20 cellular contexts compared by ENCODE assay signal in genomic region chr6:166782541-166782940, GRCh38.
DNase-seq lines count a peak whose midpoint lies in the region; FAIRE-seq and TF ChIP-seq lines count a peak whose summit lies in the region.
"Had no signal": no experiment of that assay in that cellular context is flagged by ENCODE, and none has a peak within 500 bp of the region (broad histone marks: within the 10 kb centered on the region; RNA-seq: fewer than 3 reads in every experiment).

No MANE protein-coding gene starts in this region.

- no peak for FAIRE-seq in H54 (lab: Jason Lieb, UNC)
- FAIRE-seq: RCC 7860 had no signal

- no peaks in the 10 kb centered on the region for H3K9me3 Mint-ChIP-seq in osteocyte (ENCODE audit: unreplicated experiment)
- H3K9me3 Mint-ChIP-seq: CD4-positive, alpha-beta T cell had no signal

- no peak for TF ChIP-seq POLR2A in H54 (IDR thresholded peaks at IDR 0.05; ENCODE audit: low read depth, low read length)

- H3K36me3 Mint-ChIP-seq in osteocyte (ENCODE audit: unreplicated experiment), result no peaks in the 10 kb centered on the region

- H3K27ac Mint-ChIP-seq in osteocyte (ENCODE audit: unreplicated experiment), result no peak overlapping the region
- H3K27ac Mint-ChIP-seq: CD4-positive, alpha-beta T cell had no signal

- DNase-seq in G401 (ENCODE audit: low spot score) (peak; percentile 81), SHP77 treated with DMSO at 0.1 percent for 48 hours (lab: John Stamatoyannopoulos, UW) (peak; percentile 25), islet precursor cell (peak; percentile 38), osteocyte (ENCODE audit: extremely low spot score, unreplicated experiment) (peak; percentile 68), activated T-cell treated with anti-CD3 and anti-CD28 coated beads for 4 hours (no peak), 8988T (no peak), H54 (ENCODE audit: insufficient read length, low spot score) (no peak)
- DNase-seq: ACHN; CD4-positive, alpha-beta T cell; COR-L47; DMS79; GM23248; HCEC 1CT; MG63; NCI-H1417 treated with DMSO at 0.1 percent for 48 hours; NCI-H187; NCI-H446; NCI-H526; OCI-M1 had no signal

- no peaks in the 10 kb centered on the region for H3K4me1 Mint-ChIP-seq in osteocyte (ENCODE audit: unreplicated experiment)

- in situ Hi-C loops in G401 (cut with HindIII; ENCODE audit: low sequenced_read_pairs), result no loop called here

- peaks cover 9% of the 10 kb centered on the region for H3K27me3 Mint-ChIP-seq in osteocyte (ENCODE audit: unreplicated experiment)
- H3K27me3 Mint-ChIP-seq: CD4-positive, alpha-beta T cell had no signal

- no peak for TF ChIP-seq CTCF in osteocyte (IDR thresholded peaks at IDR 0.05)

- no peak overlapping the region for H3K4me3 Mint-ChIP-seq in osteocyte (ENCODE audit: unreplicated experiment)
- H3K4me3 Mint-ChIP-seq: CD4-positive, alpha-beta T cell had no signal

Comparison
In these comparisons a context has a peak if more than half of its experiments do, and no peak if none do; other contexts are left out.
1. DNase-seq: peak in G401 (single experiment), SHP77 treated with DMSO at 0.1 percent for 48 hours (single experiment), islet precursor cell (single experiment) and osteocyte (single experiment); none in activated T-cell treated with anti-CD3 and anti-CD28 coated beads for 4 hours (single experiment), 8988T (single experiment) and H54 (single experiment).